ENCODE assay signal across 31 cellular contexts in genomic region chr17:27230996-27231395, GRCh38.
"Had no signal": no experiment of that assay in that cellular context is flagged by ENCODE, and none has a peak within 500 bp of the region (broad histone marks: within the 10 kb centered on the region; RNA-seq: fewer than 3 reads in every experiment).

No MANE protein-coding gene starts in this region.

- DNase-seq: naive thymus-derived CD8-positive, alpha-beta T cell; nephron progenitor cell; nucleus accumbens; ovary; posterior cingulate gyrus; psoas muscle; right lobe of liver; sigmoid colon; small intestine; stimulated activated CD4-positive, alpha-beta T cell treated with anti-CD3 and anti-CD28 coated beads, Interleukin-15, amount 100 ng/mL, for 24 hours; stimulated activated CD4-positive, alpha-beta T cell treated with anti-CD3 and anti-CD28 coated beads, Interleukin-2, amount 100 ng/mL, for 24 hours; stimulated activated CD4-positive, alpha-beta T cell treated with anti-CD3 and anti-CD28 coated beads, Interleukin-2, amount 100 ng/mL, for 48 hours; stimulated activated CD4-positive, alpha-beta T cell treated with anti-CD3 and anti-CD28 coated beads, Interleukin-4, amount 100 ng/mL, for 24 hours; stimulated activated naive B cell treated with anti-CD40 and anti-IgM and Interleukin-4, amounts not matched to agents 10 μg/mL and 1 μg/mL and 100 μg/mL, for 72 hours; stimulated activated naive CD4-positive, alpha-beta T cell treated with Interleukin-2 at 50 U/mL for 16 hours; stomach; thyroid gland; trophoblast cell had no signal

- FAIRE-seq: small intestine, urothelium cell line had no signal

- H3K4me3 Mint-ChIP-seq: naive thymus-derived CD8-positive, alpha-beta T cell; natural killer cell treated with Interleukin-12 subunit alpha and Interleukin-12 subunit beta and Interleukin-15 and Interleukin-18, amount 100 ng/mL, for 72 hours; nephron progenitor cell; neural crest cell; stimulated activated effector memory CD8-positive, alpha-beta T cell treated with anti-CD3 and anti-CD28 coated beads, Interleukin-12 subunit alpha, Interleukin-12 subunit beta, amount 100 ng/mL, for 72 hours; stimulated activated naive B cell treated with anti-CD40 and anti-IgM and Interleukin-4, amounts not matched to agents 10 μg/mL and 1 μg/mL and 100 μg/mL, for 72 hours; stimulated activated naive CD8-positive, alpha-beta T cell treated with anti-CD3 and anti-CD28 coated beads, Interleukin-15, Interleukin-2, amounts not matched to agents 100 ng/mL and 50 ng/mL, for 24 hours had no signal

- H3K4me1 Mint-ChIP-seq: nephron progenitor cell; neural crest cell; stimulated activated effector memory CD8-positive, alpha-beta T cell treated with anti-CD3 and anti-CD28 coated beads, Interleukin-12 subunit alpha, Interleukin-12 subunit beta, amount 100 ng/mL, for 72 hours had no signal

- H3K36me3 ChIP-seq: neutrophil, ovary, right lobe of liver, sigmoid colon, stomach, thoracic aorta, thyroid gland, tibial nerve, upper lobe of left lung, vagina had no signal

- H3K27ac ChIP-seq: neutrophil, ovary, parathyroid adenoma, psoas muscle, right lobe of liver, sigmoid colon, stomach, thoracic aorta, thyroid gland, tibial nerve, upper lobe of left lung, vagina had no signal

- ATAC-seq: naive thymus-derived CD8-positive, alpha-beta T cell; natural killer cell treated with Interleukin-12 subunit alpha and Interleukin-12 subunit beta and Interleukin-15 and Interleukin-18, amount 100 ng/mL, for 72 hours; psoas muscle; right cardiac atrium; right lobe of liver; stimulated activated effector memory CD8-positive, alpha-beta T cell treated with anti-CD3 and anti-CD28 coated beads, Interleukin-12 subunit alpha, Interleukin-12 subunit beta, amount 100 ng/mL, for 72 hours; stimulated activated naive B cell treated with anti-CD40 and anti-IgM and Interleukin-4, amounts not matched to agents 10 μg/mL and 1 μg/mL and 100 μg/mL, for 72 hours had no signal

- H3K4me1 ChIP-seq: parathyroid adenoma, psoas muscle, right lobe of liver, sigmoid colon, stomach, thyroid gland, tibial nerve, upper lobe of left lung, vagina had no signal

- H3K27ac Mint-ChIP-seq: naive thymus-derived CD8-positive, alpha-beta T cell; natural killer cell treated with Interleukin-12 subunit alpha and Interleukin-12 subunit beta and Interleukin-15 and Interleukin-18, amount 100 ng/mL, for 72 hours; nephron progenitor cell; progenitor cell of endocrine pancreas; stimulated activated effector memory CD8-positive, alpha-beta T cell treated with anti-CD3 and anti-CD28 coated beads, Interleukin-12 subunit alpha, Interleukin-12 subunit beta, amount 100 ng/mL, for 72 hours; stimulated activated naive CD8-positive, alpha-beta T cell treated with anti-CD3 and anti-CD28 coated beads, Interleukin-15, Interleukin-2, amounts not matched to agents 100 ng/mL and 50 ng/mL, for 24 hours had no signal

- H3K9me3 ChIP-seq: neutrophil, ovary, psoas muscle, right lobe of liver, sigmoid colon, stomach, thoracic aorta, thyroid gland, tibial nerve, upper lobe of left lung, vagina had no signal

- H3K4me3 ChIP-seq: ovary, psoas muscle, right lobe of liver, sigmoid colon, stomach, thoracic aorta, thyroid gland, tibial nerve, upper lobe of left lung, vagina had no signal

- H3K36me3 Mint-ChIP-seq: naive thymus-derived CD8-positive, alpha-beta T cell; natural killer cell treated with Interleukin-12 subunit alpha and Interleukin-12 subunit beta and Interleukin-15 and Interleukin-18, amount 100 ng/mL, for 72 hours; stimulated activated effector memory CD8-positive, alpha-beta T cell treated with anti-CD3 and anti-CD28 coated beads, Interleukin-12 subunit alpha, Interleukin-12 subunit beta, amount 100 ng/mL, for 72 hours had no signal

- H3K27me3 Mint-ChIP-seq: stimulated activated naive B cell treated with anti-CD40 and anti-IgM and Interleukin-4, amounts not matched to agents 10 μg/mL and 1 μg/mL and 100 μg/mL, for 72 hours; stimulated activated naive CD8-positive, alpha-beta T cell treated with anti-CD3 and anti-CD28 coated beads, Interleukin-15, Interleukin-2, amounts not matched to agents 100 ng/mL and 50 ng/mL, for 24 hours had no signal

- H3K9me3 Mint-ChIP-seq: naive thymus-derived CD8-positive, alpha-beta T cell; natural killer cell treated with Interleukin-12 subunit alpha and Interleukin-12 subunit beta and Interleukin-15 and Interleukin-18, amount 100 ng/mL, for 72 hours; neural crest cell; stimulated activated effector memory CD8-positive, alpha-beta T cell treated with anti-CD3 and anti-CD28 coated beads, Interleukin-12 subunit alpha, Interleukin-12 subunit beta, amount 100 ng/mL, for 72 hours; stimulated activated naive CD8-positive, alpha-beta T cell treated with anti-CD3 and anti-CD28 coated beads, Interleukin-15, Interleukin-2, amounts not matched to agents 100 ng/mL and 50 ng/mL, for 24 hours had no signal
